1 cellular context compared by ENCODE assay signal in the genomic region with DNA sequence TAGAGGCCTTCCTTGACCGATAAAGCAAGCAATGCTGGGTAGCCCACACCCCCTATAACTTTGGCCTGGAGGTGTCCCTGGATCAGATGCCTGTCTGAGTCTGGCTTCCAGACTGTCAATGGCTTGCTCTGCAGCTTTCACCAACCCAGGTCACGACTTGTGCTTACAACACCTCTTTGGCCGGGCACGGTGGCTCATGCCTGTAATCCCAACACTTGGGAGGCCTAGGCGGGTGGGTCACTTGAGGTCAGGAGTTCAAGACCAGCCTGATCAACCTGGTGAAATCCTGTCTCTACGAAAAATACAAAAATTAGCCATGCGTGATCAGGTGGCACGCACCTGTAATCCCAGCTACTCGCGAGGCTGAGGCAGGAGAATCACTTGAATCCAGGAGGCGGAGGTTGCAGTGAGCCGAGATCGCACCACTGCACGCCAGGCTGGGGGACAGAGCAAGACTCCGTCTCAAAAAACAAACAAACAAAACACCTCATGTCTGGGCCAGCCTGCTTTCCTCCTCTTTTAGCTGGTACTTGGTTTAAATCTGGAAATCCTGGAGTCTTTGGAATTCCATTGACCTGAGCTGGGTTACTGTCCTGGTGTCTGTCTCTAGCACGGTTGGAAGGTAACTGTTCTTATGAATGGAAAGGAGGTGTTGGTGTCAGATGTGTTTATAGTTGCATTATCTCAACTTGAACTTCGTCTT.
TF ChIP-seq lines count a peak whose summit lies in the region.

No MANE protein-coding gene starts in this region.

TF ChIP-seq in A549, 52 proteins besides CTCF, POLR2A, EP300 and RAD21 (continued from another document):
- TF ChIP-seq, protein P1, sequence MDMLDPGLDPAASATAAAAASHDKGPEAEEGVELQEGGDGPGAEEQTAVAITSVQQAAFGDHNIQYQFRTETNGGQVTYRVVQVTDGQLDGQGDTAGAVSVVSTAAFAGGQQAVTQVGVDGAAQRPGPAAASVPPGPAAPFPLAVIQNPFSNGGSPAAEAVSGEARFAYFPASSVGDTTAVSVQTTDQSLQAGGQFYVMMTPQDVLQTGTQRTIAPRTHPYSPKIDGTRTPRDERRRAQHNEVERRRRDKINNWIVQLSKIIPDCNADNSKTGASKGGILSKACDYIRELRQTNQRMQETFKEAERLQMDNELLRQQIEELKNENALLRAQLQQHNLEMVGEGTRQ (IDR thresholded peaks at IDR 0.05) = no peak
- TF ChIP-seq FOSL2 (IDR thresholded peaks at IDR 0.05) = no peak
- TF ChIP-seq FOSL2 (CRISPR knock-in tag; IDR thresholded peaks at IDR 0.05) = no peak
- TF ChIP-seq ESRRA (IDR thresholded peaks at IDR 0.05; ENCODE audit: borderline replicate concordance, low read length) = no peak
- TF ChIP-seq, protein P2, sequence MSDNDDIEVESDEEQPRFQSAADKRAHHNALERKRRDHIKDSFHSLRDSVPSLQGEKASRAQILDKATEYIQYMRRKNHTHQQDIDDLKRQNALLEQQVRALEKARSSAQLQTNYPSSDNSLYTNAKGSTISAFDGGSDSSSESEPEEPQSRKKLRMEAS (IDR thresholded peaks at IDR 0.05) = no peak
- TF ChIP-seq CHD2 (IDR thresholded peaks at IDR 0.05; ENCODE audit: low read length, partially characterized antibody) = no peak
- TF ChIP-seq, protein P3, sequence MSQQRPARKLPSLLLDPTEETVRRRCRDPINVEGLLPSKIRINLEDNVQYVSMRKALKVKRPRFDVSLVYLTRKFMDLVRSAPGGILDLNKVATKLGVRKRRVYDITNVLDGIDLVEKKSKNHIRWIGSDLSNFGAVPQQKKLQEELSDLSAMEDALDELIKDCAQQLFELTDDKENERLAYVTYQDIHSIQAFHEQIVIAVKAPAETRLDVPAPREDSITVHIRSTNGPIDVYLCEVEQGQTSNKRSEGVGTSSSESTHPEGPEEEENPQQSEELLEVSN (IDR thresholded peaks at IDR 0.05; ENCODE audit: borderline replicate concordance, low read depth) = no peak
- TF ChIP-seq KDM1A (IDR thresholded peaks at IDR 0.05; ENCODE audit: low read depth) = no peak
- TF ChIP-seq HDAC2 (IDR thresholded peaks at IDR 0.05) = no peak
- TF ChIP-seq, protein P4, sequence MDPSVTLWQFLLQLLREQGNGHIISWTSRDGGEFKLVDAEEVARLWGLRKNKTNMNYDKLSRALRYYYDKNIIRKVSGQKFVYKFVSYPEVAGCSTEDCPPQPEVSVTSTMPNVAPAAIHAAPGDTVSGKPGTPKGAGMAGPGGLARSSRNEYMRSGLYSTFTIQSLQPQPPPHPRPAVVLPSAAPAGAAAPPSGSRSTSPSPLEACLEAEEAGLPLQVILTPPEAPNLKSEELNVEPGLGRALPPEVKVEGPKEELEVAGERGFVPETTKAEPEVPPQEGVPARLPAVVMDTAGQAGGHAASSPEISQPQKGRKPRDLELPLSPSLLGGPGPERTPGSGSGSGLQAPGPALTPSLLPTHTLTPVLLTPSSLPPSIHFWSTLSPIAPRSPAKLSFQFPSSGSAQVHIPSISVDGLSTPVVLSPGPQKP (IDR thresholded peaks at IDR 0.05; ENCODE audit: low read depth, low read length) = no peak
